ENCODE assay signal across 1 cellular context in the genomic region with DNA sequence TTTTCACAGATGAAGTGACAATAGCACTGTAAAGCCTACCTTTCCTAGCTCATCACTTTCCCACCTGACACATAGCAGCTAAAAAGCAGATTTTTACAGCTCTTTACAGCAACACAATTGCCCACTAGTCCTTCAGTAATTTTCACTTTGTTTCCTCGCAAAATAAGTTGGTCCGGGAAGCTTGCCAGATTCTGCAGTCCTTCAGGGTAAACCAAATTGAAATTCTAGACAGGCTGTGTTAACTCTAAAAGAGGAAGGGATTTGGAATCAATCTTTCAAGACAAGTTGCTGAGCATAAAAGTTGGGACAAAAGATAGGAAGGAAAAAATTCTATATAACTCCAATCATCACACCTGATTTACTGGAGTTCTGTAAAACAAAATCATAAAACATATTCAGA.
TF ChIP-seq lines count a peak whose summit lies in the region.

No MANE protein-coding gene starts in this region.

TF ChIP-seq in IMR-90, 13 proteins besides CTCF, POLR2A, EP300 and RAD21:
- no peak for TF ChIP-seq MAFK (IDR thresholded peaks at IDR 0.05; ENCODE audit: low read depth, low read length)
